In genomic region chr16:29877266-29877961, GRCh38 we compare ENCODE assay signal across 9 cellular contexts. TPM values are rescaled to one million over a fixed set of nuclear protein-coding genes. Genes with fewer than 3 reads are reported as not detected.
DNase-seq lines count a peak whose midpoint lies in the region; ATAC-seq and TF ChIP-seq lines count a peak whose summit lies in the region.
"Had no signal": no experiment of that assay in that cellular context is flagged by ENCODE, and none has a peak within 500 bp of the region (broad histone marks: within the 10 kb centered on the region; RNA-seq: fewer than 3 reads in every experiment).

No MANE protein-coding gene starts in this region.

- intact Hi-C loops in tibial artery (cut with DNase I; ENCODE audit: low total_unique reads), result no loop called here

- H3K27ac ChIP-seq in tibial artery, result no peak overlapping the region
- H3K27ac ChIP-seq: epithelial cell of prostate had no signal

- H3K36me3 ChIP-seq in MG63 (no peaks in the 10 kb centered on the region; the same call in 1 of the 2 replicates), iPS-15b (ENCODE audit: control insufficient read depth, insufficient read depth, low read length) (peaks cover 8% of the 10 kb centered on the region), tibial artery (no peaks in the 10 kb centered on the region)

- no peak overlapping the region for H3K4me3 ChIP-seq in MG63
- peak overlapping the region; percentile 73 for H3K4me3 ChIP-seq in iPS-15b (ENCODE audit: low read depth, low read length)
- no peak overlapping the region for H3K4me3 ChIP-seq in tibial artery

- H3K27me3 ChIP-seq in MG63 (no peaks in the 10 kb centered on the region), iPS-15b (ENCODE audit: control insufficient read depth, insufficient read depth, low read length) (no peaks in the 10 kb centered on the region), tibial artery (peaks cover 3 to 57% of the 10 kb centered on the region in 2 donors)

- H3K9me3 ChIP-seq in MG63, result no peaks in the 10 kb centered on the region
- H3K9me3 ChIP-seq in iPS-15b (ENCODE audit: control insufficient read depth, insufficient read depth, low read length), result no peaks in the 10 kb centered on the region
- H3K9me3 ChIP-seq in tibial artery, result no peaks in the 10 kb centered on the region

- H3K9ac ChIP-seq in iPS-15b (ENCODE audit: low read depth, low read length), result no peak overlapping the region

- DNase-seq in Daoy (ENCODE audit: low read depth), result peak; percentile 44
- peak; percentile 32 for DNase-seq in MG63
- peak; percentile 77 to 81 for DNase-seq in activated T-cell treated with anti-CD3 and anti-CD28 coated beads, Interleukin-2, amount 50 U/mL, for 48 hours
- peak; percentile 82 for DNase-seq in stimulated activated CD8-positive, alpha-beta memory T cell treated with anti-CD3 and anti-CD28 coated beads, Interleukin-4, amount 100 ng/mL, for 48 hours
- DNase-seq in hepatic stellate cell (ENCODE audit: low spot score), result no peak
- no peak for DNase-seq in tibial artery

- peaks cover 5% of the 10 kb centered on the region for H3K4me1 ChIP-seq in iPS-15b (ENCODE audit: control insufficient read depth, insufficient read depth, low read length)
- H3K4me1 ChIP-seq in tibial artery, result peaks cover 0 to 10% (median 0%) of the 10 kb centered on the region in 4 donors

- no peak for TF ChIP-seq CTCF in tibial artery (IDR thresholded peaks at IDR 0.05)

- ATAC-seq in GM21737 (IDR thresholded peaks at IDR 0.05; ENCODE audit: unreplicated experiment), result no peak

RNA-seq across cellular contexts. Expression of gene CDIPT, which starts 14.4 kb away (rescaled TPM):
- total RNA-seq in Daoy (2014; rRNA removed; shearing (Covaris generic)), result 33.5 and 46.1 TPM in 2 replicates
- 64.9 and 78.6 TPM in 2 replicates for total RNA-seq in MG63 (2014; rRNA removed; shearing (Covaris generic); ENCODE audit: low replicate concordance)

RNA-seq across cellular contexts. Expression of gene SEZ6L2, which starts 21.9 kb away (rescaled TPM):
- 2.6 and 27.0 TPM in 2 replicates for total RNA-seq in Daoy (2014; rRNA removed; shearing (Covaris generic))
- total RNA-seq in MG63 (2014; rRNA removed; shearing (Covaris generic); ENCODE audit: low replicate concordance), result 18.0 and 28.5 TPM in 2 replicates

RNA-seq across cellular contexts. Expression of gene ASPHD1, which starts 22.9 kb away (rescaled TPM):
- total RNA-seq in Daoy (2014; rRNA removed; shearing (Covaris generic)), result 0.89 and 2.2 TPM in 2 replicates
- total RNA-seq in MG63 (2014; rRNA removed; shearing (Covaris generic); ENCODE audit: low replicate concordance), result 48.3 and 73.0 TPM in 2 replicates

RNA-seq across cellular contexts. Expression of gene KCTD13, which starts 48.6 kb away (rescaled TPM):
- 9.0 and 24.2 TPM in 2 replicates for total RNA-seq in Daoy (2014; rRNA removed; shearing (Covaris generic))
- total RNA-seq in MG63 (2014; rRNA removed; shearing (Covaris generic); ENCODE audit: low replicate concordance), result 5.1 and 7.6 TPM in 2 replicates

RNA-seq across cellular contexts. Expression of gene MVP, which starts 57.2 kb away (rescaled TPM):
- total RNA-seq in Daoy (2014; rRNA removed; shearing (Covaris generic)), result 60.5 and 71.4 TPM in 2 replicates
- total RNA-seq in MG63 (2014; rRNA removed; shearing (Covaris generic); ENCODE audit: low replicate concordance), result 77.1 and 147 TPM in 2 replicates

Comparison
In these comparisons a context has a peak if more than half of its experiments do, and no peak if none do; other contexts are left out.
1. DNase-seq: peak in Daoy (single experiment), MG63 (single experiment), activated T-cell treated with anti-CD3 and anti-CD28 coated beads, Interleukin-2, amount 50 U/mL, for 48 hours (2 of 2) and stimulated activated CD8-positive, alpha-beta memory T cell treated with anti-CD3 and anti-CD28 coated beads, Interleukin-4, amount 100 ng/mL, for 48 hours (single experiment); none in hepatic stellate cell (single experiment) and tibial artery (0 of 2).
2. RNA of gene ASPHD1, which starts 22.9 kb away (total RNA-seq): 48.3 to 73.0 TPM in MG63; 0.89 to 2.2 TPM in Daoy; every median in the first group is over 10 times any median in the second.